ENCODE assay signal across 1 cellular context in the genomic region with DNA sequence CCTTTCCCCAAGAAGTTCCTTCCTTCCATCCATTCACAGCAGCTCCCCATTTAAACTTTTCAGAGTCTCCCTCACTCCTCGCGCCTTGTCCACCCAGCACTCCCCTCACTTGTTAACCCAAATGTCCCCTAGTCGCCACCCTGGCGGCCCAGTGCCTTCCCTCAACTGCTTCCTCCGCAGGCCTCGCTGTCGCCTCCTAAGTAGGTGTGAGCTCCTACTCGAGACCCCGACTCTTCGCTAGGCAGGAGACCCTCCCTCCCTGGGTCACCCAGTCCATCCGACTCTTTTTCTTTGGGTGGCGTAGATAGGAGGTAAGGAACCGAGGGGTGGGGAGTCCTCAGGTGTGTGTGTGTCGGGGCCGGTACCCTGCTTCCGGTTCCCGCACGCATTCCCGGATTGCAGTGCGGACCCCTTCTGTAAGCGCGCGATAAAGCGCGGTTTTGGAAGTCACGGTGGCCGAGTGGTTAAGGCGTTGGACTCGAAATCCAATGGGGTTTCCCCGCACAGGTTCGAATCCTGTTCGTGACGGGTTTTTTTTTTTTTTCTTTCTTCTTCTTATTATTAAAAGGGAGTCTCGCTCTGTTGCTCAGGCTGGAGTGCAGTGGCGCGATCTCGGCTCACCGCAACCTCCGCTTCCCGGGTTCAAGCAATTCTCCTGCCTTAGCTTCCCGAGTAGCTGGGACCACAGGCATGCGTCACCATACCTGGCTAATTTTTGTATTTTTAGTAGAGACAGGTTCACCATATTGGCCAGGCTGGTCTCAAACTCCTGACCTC.
A peak's percentile ranks its signal among the peaks of the same experiment; 100 is the strongest.
TF ChIP-seq lines count a peak whose summit lies in the region.

No MANE protein-coding gene starts in this region.

TF ChIP-seq in HepG2, 621 proteins besides CTCF, POLR2A, EP300 and RAD21 (continued from another document and continues in another):
- TF ChIP-seq, protein P1, sequence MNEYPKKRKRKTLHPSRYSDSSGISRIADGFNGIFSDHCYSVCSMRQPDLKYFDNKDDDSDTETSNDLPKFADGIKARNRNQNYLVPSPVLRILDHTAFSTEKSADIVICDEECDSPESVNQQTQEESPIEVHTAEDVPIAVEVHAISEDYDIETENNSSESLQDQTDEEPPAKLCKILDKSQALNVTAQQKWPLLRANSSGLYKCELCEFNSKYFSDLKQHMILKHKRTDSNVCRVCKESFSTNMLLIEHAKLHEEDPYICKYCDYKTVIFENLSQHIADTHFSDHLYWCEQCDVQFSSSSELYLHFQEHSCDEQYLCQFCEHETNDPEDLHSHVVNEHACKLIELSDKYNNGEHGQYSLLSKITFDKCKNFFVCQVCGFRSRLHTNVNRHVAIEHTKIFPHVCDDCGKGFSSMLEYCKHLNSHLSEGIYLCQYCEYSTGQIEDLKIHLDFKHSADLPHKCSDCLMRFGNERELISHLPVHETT (CRISPR knock-in tag; conservative IDR thresholded peaks at IDR 0.05): 0 out of 2 replicates have a peak, but pooled peaks have one; percentile 18
- TF ChIP-seq ZNF777 (CRISPR knock-in tag; IDR thresholded peaks at IDR 0.05) (peak; percentile 64; the same call in 1 of the 2 replicates), ZNF746 (CRISPR knock-in tag; IDR thresholded peaks at IDR 0.05) (no peak; the same call in 1 of the 2 replicates), ZNF274 (CRISPR knock-in tag; IDR thresholded peaks at IDR 0.05) (peak; percentile 78), MZF1 (CRISPR knock-in tag; IDR thresholded peaks at IDR 0.05; ENCODE audit: borderline replicate concordance) (0 out of 2 replicates have a peak, but pooled peaks have one; percentile 60), ZNF644 (CRISPR knock-in tag; IDR thresholded peaks at IDR 0.05; ENCODE audit: low read depth) (no peak; the same call in 1 of the 2 replicates), PAX8 (CRISPR knock-in tag; IDR thresholded peaks at IDR 0.05; ENCODE audit: borderline replicate concordance) (no peak), ZNF552 (CRISPR knock-in tag; IDR thresholded peaks at IDR 0.05; ENCODE audit: borderline replicate concordance) (no peak), ZNF264 (CRISPR knock-in tag; IDR thresholded peaks at IDR 0.05) (peak; percentile 55), ZNF296 (CRISPR knock-in tag; conservative IDR thresholded peaks at IDR 0.05) (no peak), CENPT (CRISPR knock-in tag; IDR thresholded peaks at IDR 0.05; ENCODE audit: low read depth) (no peak), FOSL2 (CRISPR knock-in tag; IDR thresholded peaks at IDR 0.05) (peak; percentile 47; the same call in 1 of the 2 replicates), ZKSCAN1 (IDR thresholded peaks at IDR 0.05; ENCODE audit: low read length) (no peak), ZNF484 (CRISPR knock-in tag; IDR thresholded peaks at IDR 0.05; ENCODE audit: borderline replicate concordance, low read depth) (no peak), SP140L (CRISPR knock-in tag; IDR thresholded peaks at IDR 0.05; ENCODE audit: borderline replicate concordance) (no peak), MYNN (CRISPR knock-in tag; IDR thresholded peaks at IDR 0.05; ENCODE audit: low read depth) (peak; percentile 29; the same call in 1 of the 2 replicates), ZNF841 (CRISPR knock-in tag; IDR thresholded peaks at IDR 0.05; ENCODE audit: borderline replicate concordance) (no peak), PCBP2 (optimal IDR thresholded peaks at IDR 0.05; ENCODE audit: low read depth, low read length, poor library complexity, severe bottlenecking) (no peak), ZBTB8A (CRISPR knock-in tag; IDR thresholded peaks at IDR 0.05; ENCODE audit: borderline replicate concordance, low read depth) (no peak), RBFOX2 (IDR thresholded peaks at IDR 0.05; ENCODE audit: low read depth, low read length) (no peak), NFE2L1 (CRISPR knock-in tag; IDR thresholded peaks at IDR 0.05; ENCODE audit: borderline replicate concordance) (no peak), ZSCAN20 (CRISPR knock-in tag; IDR thresholded peaks at IDR 0.05; ENCODE audit: borderline replicate concordance) (no peak), SRSF1 (optimal IDR thresholded peaks at IDR 0.05; ENCODE audit: low read depth, low read length) (peak; percentile 73), ARNT2 (CRISPR knock-in tag; IDR thresholded peaks at IDR 0.05; ENCODE audit: low read depth) (peak; percentile 42; the same call in 1 of the 2 replicates), EZH2 (conservative IDR thresholded peaks at IDR 0.05; ENCODE audit: low read depth, low read length) (no peak), ONECUT2 (CRISPR knock-in tag; IDR thresholded peaks at IDR 0.05) (no peak), EEA1 (CRISPR knock-in tag; IDR thresholded peaks at IDR 0.05; ENCODE audit: borderline replicate concordance) (0 out of 2 replicates have a peak, but pooled peaks have one; percentile 12), TBP (CRISPR knock-in tag; IDR thresholded peaks at IDR 0.05) (0 out of 2 replicates have a peak, but pooled peaks have one; percentile 23), TGIF2 (CRISPR knock-in tag; IDR thresholded peaks at IDR 0.05) (no peak), ZMYM4 (CRISPR knock-in tag; IDR thresholded peaks at IDR 0.05) (no peak), ZMYM2 (CRISPR knock-in tag; IDR thresholded peaks at IDR 0.05) (peak; percentile 37), ZNF788 (CRISPR knock-in tag; IDR thresholded peaks at IDR 0.05; ENCODE audit: borderline replicate concordance) (peak; percentile 57; the same call in 1 of the 2 replicates)
- TF ChIP-seq, protein P2, sequence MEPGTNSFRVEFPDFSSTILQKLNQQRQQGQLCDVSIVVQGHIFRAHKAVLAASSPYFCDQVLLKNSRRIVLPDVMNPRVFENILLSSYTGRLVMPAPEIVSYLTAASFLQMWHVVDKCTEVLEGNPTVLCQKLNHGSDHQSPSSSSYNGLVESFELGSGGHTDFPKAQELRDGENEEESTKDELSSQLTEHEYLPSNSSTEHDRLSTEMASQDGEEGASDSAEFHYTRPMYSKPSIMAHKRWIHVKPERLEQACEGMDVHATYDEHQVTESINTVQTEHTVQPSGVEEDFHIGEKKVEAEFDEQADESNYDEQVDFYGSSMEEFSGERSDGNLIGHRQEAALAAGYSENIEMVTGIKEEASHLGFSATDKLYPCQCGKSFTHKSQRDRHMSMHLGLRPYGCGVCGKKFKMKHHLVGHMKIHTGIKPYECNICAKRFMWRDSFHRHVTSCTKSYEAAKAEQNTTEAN (CRISPR knock-in tag; conservative IDR thresholded peaks at IDR 0.05): no peak
- TF ChIP-seq, protein P3, sequence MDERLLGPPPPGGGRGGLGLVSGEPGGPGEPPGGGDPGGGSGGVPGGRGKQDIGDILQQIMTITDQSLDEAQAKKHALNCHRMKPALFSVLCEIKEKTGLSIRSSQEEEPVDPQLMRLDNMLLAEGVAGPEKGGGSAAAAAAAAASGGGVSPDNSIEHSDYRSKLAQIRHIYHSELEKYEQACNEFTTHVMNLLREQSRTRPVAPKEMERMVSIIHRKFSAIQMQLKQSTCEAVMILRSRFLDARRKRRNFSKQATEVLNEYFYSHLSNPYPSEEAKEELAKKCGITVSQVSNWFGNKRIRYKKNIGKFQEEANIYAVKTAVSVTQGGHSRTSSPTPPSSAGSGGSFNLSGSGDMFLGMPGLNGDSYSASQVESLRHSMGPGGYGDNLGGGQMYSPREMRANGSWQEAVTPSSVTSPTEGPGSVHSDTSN (CRISPR knock-in tag; IDR thresholded peaks at IDR 0.05): no peak
- TF ChIP-seq, protein P4, sequence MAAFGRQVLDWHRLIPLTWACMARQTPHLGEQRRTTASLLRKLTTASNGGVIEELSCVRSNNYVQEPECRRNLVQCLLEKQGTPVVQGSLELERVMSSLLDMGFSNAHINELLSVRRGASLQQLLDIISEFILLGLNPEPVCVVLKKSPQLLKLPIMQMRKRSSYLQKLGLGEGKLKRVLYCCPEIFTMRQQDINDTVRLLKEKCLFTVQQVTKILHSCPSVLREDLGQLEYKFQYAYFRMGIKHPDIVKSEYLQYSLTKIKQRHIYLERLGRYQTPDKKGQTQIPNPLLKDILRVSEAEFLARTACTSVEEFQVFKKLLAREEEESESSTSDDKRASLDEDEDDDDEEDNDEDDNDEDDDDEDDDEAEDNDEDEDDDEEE (CRISPR knock-in tag; IDR thresholded peaks at IDR 0.05): no peak
- TF ChIP-seq, protein P5, sequence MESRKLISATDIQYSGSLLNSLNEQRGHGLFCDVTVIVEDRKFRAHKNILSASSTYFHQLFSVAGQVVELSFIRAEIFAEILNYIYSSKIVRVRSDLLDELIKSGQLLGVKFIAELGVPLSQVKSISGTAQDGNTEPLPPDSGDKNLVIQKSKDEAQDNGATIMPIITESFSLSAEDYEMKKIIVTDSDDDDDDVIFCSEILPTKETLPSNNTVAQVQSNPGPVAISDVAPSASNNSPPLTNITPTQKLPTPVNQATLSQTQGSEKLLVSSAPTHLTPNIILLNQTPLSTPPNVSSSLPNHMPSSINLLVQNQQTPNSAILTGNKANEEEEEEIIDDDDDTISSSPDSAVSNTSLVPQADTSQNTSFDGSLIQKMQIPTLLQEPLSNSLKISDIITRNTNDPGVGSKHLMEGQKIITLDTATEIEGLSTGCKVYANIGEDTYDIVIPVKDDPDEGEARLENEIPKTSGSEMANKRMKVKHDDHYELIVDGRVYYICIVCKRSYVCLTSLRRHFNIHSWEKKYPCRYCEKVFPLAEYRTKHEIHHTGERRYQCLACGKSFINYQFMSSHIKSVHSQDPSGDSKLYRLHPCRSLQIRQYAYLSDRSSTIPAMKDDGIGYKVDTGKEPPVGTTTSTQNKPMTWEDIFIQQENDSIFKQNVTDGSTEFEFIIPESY (CRISPR knock-in tag; IDR thresholded peaks at IDR 0.05): no peak
- TF ChIP-seq, protein P6, sequence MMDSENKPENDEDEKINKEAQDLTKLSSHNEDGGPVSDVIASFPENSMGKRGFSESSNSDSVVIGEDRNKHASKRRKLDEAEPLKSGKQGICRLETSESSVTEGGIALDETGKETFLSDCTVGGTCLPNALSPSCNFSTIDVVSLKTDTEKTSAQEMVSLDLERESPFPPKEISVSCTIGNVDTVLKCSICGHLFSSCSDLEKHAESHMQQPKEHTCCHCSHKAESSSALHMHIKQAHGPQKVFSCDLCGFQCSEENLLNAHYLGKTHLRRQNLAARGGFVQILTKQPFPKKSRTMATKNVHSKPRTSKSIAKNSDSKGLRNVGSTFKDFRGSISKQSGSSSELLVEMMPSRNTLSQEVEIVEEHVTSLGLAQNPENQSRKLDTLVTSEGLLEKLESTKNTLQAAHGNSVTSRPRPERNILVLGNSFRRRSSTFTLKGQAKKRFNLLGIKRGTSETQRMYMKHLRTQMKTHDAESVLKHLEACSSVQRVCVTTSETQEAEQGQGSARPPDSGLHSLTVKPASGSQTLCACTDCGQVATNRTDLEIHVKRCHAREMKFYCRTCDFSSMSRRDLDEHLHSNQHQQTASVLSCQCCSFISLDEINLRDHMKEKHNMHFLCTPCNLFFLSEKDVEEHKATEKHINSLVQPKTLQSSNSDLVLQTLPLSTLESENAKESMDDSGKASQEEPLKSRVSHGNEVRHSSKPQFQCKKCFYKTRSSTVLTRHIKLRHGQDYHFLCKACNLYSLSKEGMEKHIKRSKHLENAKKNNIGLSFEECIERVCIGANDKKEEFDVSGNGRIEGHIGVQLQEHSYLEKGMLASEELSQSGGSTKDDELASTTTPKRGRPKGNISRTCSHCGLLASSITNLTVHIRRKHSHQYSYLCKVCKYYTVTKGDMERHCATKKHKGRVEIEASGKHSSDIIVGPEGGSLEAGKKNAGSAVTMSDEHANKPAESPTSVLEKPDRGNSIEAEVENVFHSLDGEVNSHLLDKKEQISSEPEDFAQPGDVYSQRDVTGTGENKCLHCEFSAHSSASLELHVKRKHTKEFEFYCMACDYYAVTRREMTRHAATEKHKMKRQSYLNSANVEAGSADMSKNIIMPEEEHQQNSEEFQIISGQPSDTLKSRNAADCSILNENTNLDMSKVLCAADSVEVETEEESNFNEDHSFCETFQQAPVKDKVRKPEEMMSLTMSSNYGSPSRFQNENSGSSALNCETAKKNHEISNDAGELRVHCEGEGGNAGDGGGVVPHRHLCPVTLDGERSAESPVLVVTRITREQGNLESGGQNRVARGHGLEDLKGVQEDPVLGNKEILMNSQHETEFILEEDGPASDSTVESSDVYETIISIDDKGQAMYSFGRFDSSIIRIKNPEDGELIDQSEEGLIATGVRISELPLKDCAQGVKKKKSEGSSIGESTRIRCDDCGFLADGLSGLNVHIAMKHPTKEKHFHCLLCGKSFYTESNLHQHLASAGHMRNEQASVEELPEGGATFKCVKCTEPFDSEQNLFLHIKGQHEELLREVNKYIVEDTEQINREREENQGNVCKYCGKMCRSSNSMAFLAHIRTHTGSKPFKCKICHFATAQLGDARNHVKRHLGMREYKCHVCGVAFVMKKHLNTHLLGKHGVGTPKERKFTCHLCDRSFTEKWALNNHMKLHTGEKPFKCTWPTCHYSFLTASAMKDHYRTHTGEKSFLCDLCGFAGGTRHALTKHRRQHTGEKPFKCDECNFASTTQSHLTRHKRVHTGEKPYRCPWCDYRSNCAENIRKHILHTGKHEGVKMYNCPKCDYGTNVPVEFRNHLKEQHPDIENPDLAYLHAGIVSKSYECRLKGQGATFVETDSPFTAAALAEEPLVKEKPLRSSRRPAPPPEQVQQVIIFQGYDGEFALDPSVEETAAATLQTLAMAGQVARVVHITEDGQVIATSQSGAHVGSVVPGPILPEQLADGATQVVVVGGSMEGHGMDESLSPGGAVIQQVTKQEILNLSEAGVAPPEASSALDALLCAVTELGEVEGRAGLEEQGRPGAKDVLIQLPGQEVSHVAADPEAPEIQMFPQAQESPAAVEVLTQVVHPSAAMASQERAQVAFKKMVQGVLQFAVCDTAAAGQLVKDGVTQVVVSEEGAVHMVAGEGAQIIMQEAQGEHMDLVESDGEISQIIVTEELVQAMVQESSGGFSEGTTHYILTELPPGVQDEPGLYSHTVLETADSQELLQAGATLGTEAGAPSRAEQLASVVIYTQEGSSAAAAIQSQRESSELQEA (CRISPR knock-in tag; IDR thresholded peaks at IDR 0.05; ENCODE audit: not compliant biosample characterization): peak; percentile 30
- TF ChIP-seq, protein P7, sequence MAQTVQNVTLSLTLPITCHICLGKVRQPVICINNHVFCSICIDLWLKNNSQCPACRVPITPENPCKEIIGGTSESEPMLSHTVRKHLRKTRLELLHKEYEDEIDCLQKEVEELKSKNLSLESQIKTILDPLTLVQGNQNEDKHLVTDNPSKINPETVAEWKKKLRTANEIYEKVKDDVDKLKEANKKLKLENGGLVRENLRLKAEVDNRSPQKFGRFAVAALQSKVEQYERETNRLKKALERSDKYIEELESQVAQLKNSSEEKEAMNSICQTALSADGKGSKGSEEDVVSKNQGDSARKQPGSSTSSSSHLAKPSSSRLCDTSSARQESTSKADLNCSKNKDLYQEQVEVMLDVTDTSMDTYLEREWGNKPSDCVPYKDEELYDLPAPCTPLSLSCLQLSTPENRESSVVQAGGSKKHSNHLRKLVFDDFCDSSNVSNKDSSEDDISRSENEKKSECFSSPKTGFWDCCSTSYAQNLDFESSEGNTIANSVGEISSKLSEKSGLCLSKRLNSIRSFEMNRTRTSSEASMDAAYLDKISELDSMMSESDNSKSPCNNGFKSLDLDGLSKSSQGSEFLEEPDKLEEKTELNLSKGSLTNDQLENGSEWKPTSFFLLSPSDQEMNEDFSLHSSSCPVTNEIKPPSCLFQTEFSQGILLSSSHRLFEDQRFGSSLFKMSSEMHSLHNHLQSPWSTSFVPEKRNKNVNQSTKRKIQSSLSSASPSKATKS (CRISPR knock-in tag; IDR thresholded peaks at IDR 0.05): no peak
- TF ChIP-seq, protein P8, sequence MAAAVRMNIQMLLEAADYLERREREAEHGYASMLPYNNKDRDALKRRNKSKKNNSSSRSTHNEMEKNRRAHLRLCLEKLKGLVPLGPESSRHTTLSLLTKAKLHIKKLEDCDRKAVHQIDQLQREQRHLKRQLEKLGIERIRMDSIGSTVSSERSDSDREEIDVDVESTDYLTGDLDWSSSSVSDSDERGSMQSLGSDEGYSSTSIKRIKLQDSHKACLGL (CRISPR knock-in tag; IDR thresholded peaks at IDR 0.05): no peak
